ENCODE assay signal across 17 cellular contexts in genomic region chrX:44451056-44451455, GRCh38.
DNase-seq lines count a peak whose midpoint lies in the region; ATAC-seq lines count a peak whose summit lies in the region.
"Had no signal": no experiment of that assay in that cellular context is flagged by ENCODE, and none has a peak within 500 bp of the region (broad histone marks: within the 10 kb centered on the region; RNA-seq: fewer than 3 reads in every experiment).

No MANE protein-coding gene starts in this region.

- no peak overlapping the region for H2BK15ac ChIP-seq in neuronal stem cell (ENCODE audit: low read length)

- H4K8ac ChIP-seq in neuronal stem cell (ENCODE audit: low read depth, low read length) = no peak overlapping the region

- H4K91ac ChIP-seq in neuronal stem cell (ENCODE audit: low read depth, low read length, poor library complexity) = no peak overlapping the region

- no CpG with 5 or more reads among the region's 5 CpGs for WGBS in neuronal stem cell (ENCODE audit: extremely low coverage in 2 of 2, insufficient read length in 2 of 2, insufficient replicate concordance in 1 of 2), 2 donors

- DNase-seq in DMS 273 (lab: John Stamatoyannopoulos, UW; ENCODE audit: unreplicated experiment) = peak; percentile 61
- peak; percentile 80 for DNase-seq in NCI-H2171 treated with DMSO at 0.1 percent for 48 hours (lab: John Stamatoyannopoulos, UW)
- peak; percentile 4 to 11 for DNase-seq in SJCRH30
- DNase-seq in neuronal stem cell (ENCODE audit: low spot score) = peak; percentile 21
- no peak for DNase-seq in activated effector memory CD4-positive, alpha-beta T cell treated with anti-CD3 and anti-CD28 coated beads, Interleukin-2, amount 50 U/mL, for 16 hours
- DNase-seq in effector memory CD4-positive, alpha-beta T cell = no peak
- DNase-seq: BE2C; DMS153; KG1; NCI-H187; NCI-H226; NCI-H526; NK-92 treated with Interleukin-12 subunit alpha and Interleukin-12 subunit beta, amount 100 ng/mL, for 24 hours; SIG-M5 had no signal

- H2BK5ac ChIP-seq in neuronal stem cell (ENCODE audit: low read length) = no peak overlapping the region

- H2AK5ac ChIP-seq in neuronal stem cell (ENCODE audit: low read depth, low read length) = no peak overlapping the region

- no peak for ATAC-seq in GM18861 (IDR thresholded peaks at IDR 0.05; ENCODE audit: unreplicated experiment)
- ATAC-seq: SK-N-SH treated with all-trans-retinoic acid at 6 μM for 48 hours had no signal

- no peak overlapping the region for H3K18ac ChIP-seq in neuronal stem cell (ENCODE audit: low read length)

- H3K4me1 ChIP-seq in SJCRH30 (no peaks in the 10 kb centered on the region), neuronal stem cell (ENCODE audit: control insufficient read depth in 2 of 2, insufficient read depth in 1 of 2, low read depth in 1 of 2, low read length in 2 of 2) (no peaks in the 10 kb centered on the region)
- no peaks in the 10 kb centered on the region for H3K4me1 ChIP-seq in effector memory CD4-positive, alpha-beta T cell (ENCODE audit: control insufficient read depth, insufficient read depth, low read length, poor library complexity, severe bottlenecking)
- H3K4me1 ChIP-seq: BE2C had no signal

- no peak overlapping the region for H3K23ac ChIP-seq in neuronal stem cell (ENCODE audit: low read depth, low read length, poor library complexity)

- H3K79me1 ChIP-seq in neuronal stem cell (ENCODE audit: low read depth, low read length) = no peaks in the 10 kb centered on the region

- no peak overlapping the region for H3K4me3 ChIP-seq in SJCRH30
- H3K4me3 ChIP-seq in neuronal stem cell (ENCODE audit: low read length in 2 of 2) = no peak overlapping the region
- H3K4me3 ChIP-seq in effector memory CD4-positive, alpha-beta T cell (ENCODE audit: insufficient read depth, low read depth, low read length, poor library complexity, severe bottlenecking) = no peak overlapping the region

- H3K9ac ChIP-seq in neuronal stem cell (ENCODE audit: low read depth, low read length, poor library complexity) = no peak overlapping the region

- H3K27ac ChIP-seq in SJCRH30 (no peak overlapping the region), neuronal stem cell (replicated peaks; ENCODE audit: low read length) (peak overlapping the region; percentile 51)
- no peak overlapping the region for H3K27ac ChIP-seq in effector memory CD4-positive, alpha-beta T cell (ENCODE audit: insufficient read depth, low read length, poor library complexity, severe bottlenecking)
- H3K27ac ChIP-seq: RWPE1 had no signal

- H2BK12ac ChIP-seq in neuronal stem cell (ENCODE audit: low read length) = no peak overlapping the region

- H2AFZ ChIP-seq in neuronal stem cell (ENCODE audit: low read length) = no peak overlapping the region

- H3K9me3 ChIP-seq in SJCRH30 (replicated peaks) (no peaks in the 10 kb centered on the region), neuronal stem cell (replicated peaks in 1 of 2; ENCODE audit: control insufficient read depth in 2 of 2, insufficient read depth in 1 of 2, low read depth in 1 of 2, low read length in 2 of 2) (no peaks in the 10 kb centered on the region)
- H3K9me3 ChIP-seq in effector memory CD4-positive, alpha-beta T cell (ENCODE audit: control insufficient read depth, low read length) = no peaks in the 10 kb centered on the region
- H3K9me3 ChIP-seq: BE2C had no signal

- H3K14ac ChIP-seq in neuronal stem cell (ENCODE audit: low read length) = no peak overlapping the region

- H3K36me3 ChIP-seq in SJCRH30 (no peaks in the 10 kb centered on the region), neuronal stem cell (replicated peaks in 1 of 2; ENCODE audit: control insufficient read depth in 2 of 2, insufficient read depth in 2 of 2, low read length in 2 of 2) (no peaks in the 10 kb centered on the region)
- no peaks in the 10 kb centered on the region for H3K36me3 ChIP-seq in effector memory CD4-positive, alpha-beta T cell (ENCODE audit: control insufficient read depth, insufficient read depth, low read length)
- H3K36me3 ChIP-seq: BE2C had no signal

- H3K27me3 ChIP-seq in SJCRH30 = no peaks in the 10 kb centered on the region
- no peaks in the 10 kb centered on the region for H3K27me3 ChIP-seq in neuronal stem cell (ENCODE audit: control insufficient read depth in 3 of 3, insufficient read depth in 3 of 3, low read depth in 1 of 3, low read length in 3 of 3)
- no peaks in the 10 kb centered on the region for H3K27me3 ChIP-seq in effector memory CD4-positive, alpha-beta T cell (replicated peaks; ENCODE audit: control insufficient read depth, insufficient read depth, low read length, poor library complexity, severe bottlenecking)
- H3K27me3 ChIP-seq: BE2C had no signal

- no peak overlapping the region for H3K4me2 ChIP-seq in neuronal stem cell (ENCODE audit: insufficient read depth, low read length, poor library complexity, severe bottlenecking)

- no peak overlapping the region for H2BK120ac ChIP-seq in neuronal stem cell (ENCODE audit: low read depth, low read length)

- H3K4ac ChIP-seq in neuronal stem cell (ENCODE audit: low read length) = no peak overlapping the region

Comparison
In these comparisons a context has a peak if more than half of its experiments do, and no peak if none do; other contexts are left out.
1. DNase-seq: peak in DMS 273 (single experiment), NCI-H2171 treated with DMSO at 0.1 percent for 48 hours (single experiment), SJCRH30 (2 of 2) and neuronal stem cell (single experiment); none in activated effector memory CD4-positive, alpha-beta T cell treated with anti-CD3 and anti-CD28 coated beads, Interleukin-2, amount 50 U/mL, for 16 hours (single experiment) and effector memory CD4-positive, alpha-beta T cell (0 of 3).